8 cellular contexts compared by ENCODE assay signal in genomic region chr7:105014725-105015630, GRCh38. TPM values are rescaled to one million over a fixed set of nuclear protein-coding genes. Genes with fewer than 3 reads are reported as not detected.
DNase-seq lines count a peak whose midpoint lies in the region; ATAC-seq and TF ChIP-seq lines count a peak whose summit lies in the region.

No MANE protein-coding gene starts in this region.

- H3K4me3 ChIP-seq in Jurkat, Clone E6-1 (ENCODE audit: low read length) = peak overlapping the region; percentile 98
- H3K4me3 ChIP-seq in astrocyte of the cerebellum (ENCODE audit: low read depth, low read length) (peak overlapping the region; percentile 96), iPS-11a (ENCODE audit: low read depth, low read length) (peak overlapping the region; percentile 95), skeletal muscle cell (ENCODE audit: low read depth, low read length) (peak overlapping the region; percentile 86)

- ATAC-seq in HG03159 (IDR thresholded peaks at IDR 0.05; ENCODE audit: unreplicated experiment) (no peak), HG02840 (IDR thresholded peaks at IDR 0.05; ENCODE audit: low FRiP score, unreplicated experiment) (no peak)

- no peak for TF ChIP-seq CTCF in astrocyte of the cerebellum (IDR thresholded peaks at IDR 0.05; ENCODE audit: low read depth, low read length, missing control alignments)

- DNase-seq in DMS79 (lab: John Stamatoyannopoulos, UW) = peak; percentile 59
- peak; percentile 54 for DNase-seq in Jurkat, Clone E6-1 (ENCODE audit: low read depth, low spot score)
- DNase-seq in SW480 (ENCODE audit: low spot score) = peak; percentile 80
- no peak for DNase-seq in astrocyte of the cerebellum (ENCODE audit: low read depth)
- no peak for DNase-seq in skeletal muscle cell (ENCODE audit: low read depth)

- in situ Hi-C loops in astrocyte of the cerebellum (cut with HindIII; ENCODE audit: low sequenced_read_pairs) = loop anchor here (5.0 kb wide), 1 partner anchor 38 kb away; no protein-coding TSS in a partner anchor

RNA-seq across cellular contexts. Expression of gene KMT2E, which starts 1.0 kb away (rescaled TPM):
- polyA plus RNA-seq in Jurkat, Clone E6-1 (2012; ENCODE audit: insufficient read depth, insufficient read length) = 24.1 TPM

Comparison
In these comparisons a context has a peak if more than half of its experiments do, and no peak if none do; other contexts are left out.
1. DNase-seq: peak in DMS79 (single experiment), Jurkat, Clone E6-1 (single experiment) and SW480 (single experiment); none in astrocyte of the cerebellum (single experiment) and skeletal muscle cell (single experiment).
2. Peak in every context shown above with its lines, with median percentiles within 50 percentile points of each other: H3K4me3 ChIP-seq.